Comparison of ENCODE assay signal across 8 cellular contexts in genomic region chr3:45554001-45554691, GRCh38. TPM values are rescaled to one million over a fixed set of nuclear protein-coding genes. Genes with fewer than 3 reads are reported as not detected.
DNase-seq lines count a peak whose midpoint lies in the region; ATAC-seq and TF ChIP-seq lines count a peak whose summit lies in the region.

No MANE protein-coding gene starts in this region.

- peak; percentile 63 for ATAC-seq in GM21737 (IDR thresholded peaks at IDR 0.05; ENCODE audit: unreplicated experiment)
- ATAC-seq in gastrocnemius medialis = peak; percentile 48 to 55

- no peaks in the 10 kb centered on the region for H3K27me3 ChIP-seq in gastrocnemius medialis

- H3K27ac ChIP-seq in gastrocnemius medialis = peak overlapping the region; percentile 85 to 90 (median 87)

- no peak for TF ChIP-seq CTCF in fibroblast of villous mesenchyme (IDR thresholded peaks at IDR 0.05; ENCODE audit: insufficient read depth, low read depth, low read length)
- TF ChIP-seq CTCF in gastrocnemius medialis (IDR thresholded peaks at IDR 0.05 in 4 of 5, conservative IDR thresholded peaks at IDR 0.05 in 1 of 5) = no peak

- intact Hi-C loops in gastrocnemius medialis (cut with DNase I; ENCODE audit: low total_unique reads) = loop anchor here (2.0 to 10.0 kb wide), 3 partner anchors 41 to 1011 kb away; partner anchors contain the start of genes FYCO1, LIMD1 and LRRC2

- in situ Hi-C loops in gastrocnemius medialis (cut with MboI; ENCODE audit: low sequenced_read_pairs in 4 of 4) = no loop called here

- DNase-seq in EL (peak; percentile 73), NCI-H226 (peak; percentile 7), fibroblast of villous mesenchyme (ENCODE audit: low read depth) (peak; percentile 74), gastrocnemius medialis (peak; percentile 86 to 93), NCI-H187 (lab: John Stamatoyannopoulos, UW) (no peak), NCI-H1436 (lab: John Stamatoyannopoulos, UW) (no peak)
- no peak for DNase-seq in activated effector memory CD4-positive, alpha-beta T cell treated with anti-CD3 and anti-CD28 coated beads, Interleukin-2, amount 50 U/mL, for 16 hours

- TF ChIP-seq POLR2A in gastrocnemius medialis (IDR thresholded peaks at IDR 0.05) = no peak

- H3K4me1 ChIP-seq in gastrocnemius medialis = peaks cover 88% of the 10 kb centered on the region in 2 donors

- no peaks in the 10 kb centered on the region for H3K9me3 ChIP-seq in gastrocnemius medialis

- H3K36me3 ChIP-seq in gastrocnemius medialis = no peaks in the 10 kb centered on the region

- H3K4me3 ChIP-seq in fibroblast of villous mesenchyme (ENCODE audit: low read depth, low read length) (no peak overlapping the region), gastrocnemius medialis (no peak overlapping the region)

RNA-seq across cellular contexts. Expression of gene LIMD1, which starts 40.4 kb away (rescaled TPM):
- total RNA-seq in fibroblast of villous mesenchyme = 15.8 and 23.7 TPM in 2 replicates
- 10 to 100 TPM; 19.3 to 56.6 (median 27.1) TPM for total RNA-seq in gastrocnemius medialis

Comparison
In these comparisons a context has a peak if more than half of its experiments do, and no peak if none do; other contexts are left out.
1. DNase-seq: peak in EL (single experiment), NCI-H226 (single experiment), fibroblast of villous mesenchyme (single experiment) and gastrocnemius medialis (2 of 2); none in NCI-H187 (0 of 2), activated effector memory CD4-positive, alpha-beta T cell treated with anti-CD3 and anti-CD28 coated beads, Interleukin-2, amount 50 U/mL, for 16 hours (single experiment) and NCI-H1436 (single experiment).